In the genomic region with DNA sequence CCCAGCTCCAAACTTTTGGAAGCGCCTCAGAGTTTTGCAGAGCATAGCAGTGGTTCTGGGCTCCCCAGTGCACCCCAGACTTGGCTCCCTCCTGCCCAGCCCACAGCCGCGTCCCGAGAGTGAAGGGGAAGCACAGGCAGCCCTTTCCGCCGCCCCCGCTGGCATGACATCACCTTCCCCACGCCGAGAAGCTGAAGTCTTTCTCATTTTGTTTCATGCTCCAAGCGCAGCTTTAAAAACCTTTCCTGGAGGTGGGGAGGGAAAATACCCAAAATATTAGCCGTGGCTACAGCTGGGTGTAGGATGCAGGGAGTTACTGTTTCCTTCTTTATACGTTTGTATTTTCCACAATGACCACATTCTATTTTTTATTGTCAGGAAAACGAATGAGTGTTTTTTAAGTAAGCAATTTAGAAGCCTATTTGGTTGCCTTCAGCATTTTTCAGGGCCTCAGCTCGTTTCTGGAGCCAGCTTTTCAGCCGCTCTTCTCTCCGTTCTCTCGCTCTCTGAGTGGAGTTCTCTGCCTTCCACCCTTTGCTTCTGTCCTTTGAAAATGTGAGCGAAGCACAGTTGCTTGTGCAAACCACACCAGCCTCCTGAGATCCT, we compare ENCODE assay signal across 8 cellular contexts.
A peak's percentile ranks its signal among the peaks of the same experiment; 100 is the strongest.
DNase-seq lines count a peak whose midpoint lies in the region; ATAC-seq, FAIRE-seq and TF ChIP-seq lines count a peak whose summit lies in the region.

No MANE protein-coding gene starts in this region.

- H3K27me3 Mint-ChIP-seq in activated CD8-positive, alpha-beta T cell treated with anti-CD3 and anti-CD28 coated beads for 36 hours, result peaks cover 32% of the 10 kb centered on the region
- H3K27me3 Mint-ChIP-seq in type B pancreatic cell, result peaks cover 3% of the 10 kb centered on the region

- POLR2A ChIA-PET in HEK293 (lab: Yijun Ruan, JAX), result interaction anchor here (0.7 kb wide), 1 partner anchor 1006 kb away, joined by 5 read pairs; no protein-coding TSS in a partner anchor
- POLR2A ChIA-PET in activated CD8-positive, alpha-beta T cell treated with anti-CD3 and anti-CD28 coated beads for 36 hours (lab: Charles Lee), result interaction anchor here (0.6 to 1.2 kb wide), 3 partner anchors 11 to 21 kb away, joined by 3 to 4 read pairs (median 3); no protein-coding TSS in a partner anchor

- peaks cover 21% of the 10 kb centered on the region for H3K4me1 Mint-ChIP-seq in activated CD8-positive, alpha-beta T cell treated with anti-CD3 and anti-CD28 coated beads for 36 hours (ENCODE audit: low read depth)
- peaks cover 25% of the 10 kb centered on the region for H3K4me1 Mint-ChIP-seq in type B pancreatic cell (ENCODE audit: unreplicated experiment)

- no peaks in the 10 kb centered on the region for H3K27me3 ChIP-seq in pancreas

- H3K36me3 ChIP-seq in HEK293 (ENCODE audit: control insufficient read depth in 2 of 2, insufficient read depth in 1 of 2, low read length in 2 of 2) (no peaks in the 10 kb centered on the region), pancreas (no peaks in the 10 kb centered on the region)

- ATAC-seq in activated CD8-positive, alpha-beta T cell treated with anti-CD3 and anti-CD28 coated beads for 36 hours, result peak; percentile 91
- peak in 2 of 4 donors; percentile 34 to 49 for ATAC-seq in pancreas

- H3K9me3 Mint-ChIP-seq in activated CD8-positive, alpha-beta T cell treated with anti-CD3 and anti-CD28 coated beads for 36 hours, result no peaks in the 10 kb centered on the region
- peaks cover 9% of the 10 kb centered on the region for H3K9me3 Mint-ChIP-seq in type B pancreatic cell

- no peak for TF ChIP-seq CTCF in HEK293 (tag by site-specific recombination; IDR thresholded peaks at IDR 0.05)
- TF ChIP-seq CTCF in activated CD8-positive, alpha-beta T cell treated with anti-CD3 and anti-CD28 coated beads for 36 hours (IDR thresholded peaks at IDR 0.05), result no peak
- no peak for TF ChIP-seq CTCF in fibroblast of pulmonary artery (IDR thresholded peaks at IDR 0.05; ENCODE audit: low read length, missing control alignments)
- no peak for TF ChIP-seq CTCF in pancreas (IDR thresholded peaks at IDR 0.05)
- TF ChIP-seq CTCF in type B pancreatic cell (conservative IDR thresholded peaks at IDR 0.05), result no peak

- H3K27ac ChIP-seq in HEK293 (ENCODE audit: extremely low read depth, low read depth, low read length) (no peak overlapping the region), pancreas (peak overlapping the region in 3 of 4 donors; percentile 2 to 47 (median 31))

- no peaks in the 10 kb centered on the region for H3K9me3 ChIP-seq in HEK293 (ENCODE audit: control insufficient read depth, insufficient read depth, low read depth, low read length)
- H3K9me3 ChIP-seq in pancreas, result no peaks in the 10 kb centered on the region

- CTCF ChIA-PET in HEK293 (lab: Yijun Ruan, JAX), result interaction anchor here (0.6 to 1.4 kb wide), 2 partner anchors 241 to 391 kb away, joined by 3 to 5 read pairs; no protein-coding TSS in a partner anchor
- CTCF ChIA-PET in activated CD8-positive, alpha-beta T cell treated with anti-CD3 and anti-CD28 coated beads for 36 hours (lab: Charles Lee), result interaction anchor here (0.9 to 6.1 kb wide), 6 partner anchors 11 to 390 kb away, joined by 3 to 49 read pairs (median 6); partner anchors contain the start of gene RRBP1

- H3K4me3 ChIP-seq in HEK293 (ENCODE audit: low read depth, low read length), result no peak overlapping the region
- peak overlapping the region; percentile 43 for H3K4me3 ChIP-seq in fibroblast of pulmonary artery (replicated peaks; ENCODE audit: low read depth, low read length)
- no peak overlapping the region for H3K4me3 ChIP-seq in pancreas

- intact Hi-C loops in activated CD8-positive, alpha-beta T cell treated with anti-CD3 and anti-CD28 coated beads for 36 hours (cut with micrococcal nuclease), result loop anchor here (5.0 to 10.0 kb wide), 3 partner anchors 213 to 388 kb away; partner anchors contain the start of genes BFSP1 and RRBP1
- intact Hi-C loops in pancreas (cut with DNase I), result no loop called here

- DNase-seq in AG20443 (ENCODE audit: low spot score), result peak; percentile 73
- peak; percentile 93 for DNase-seq in activated CD8-positive, alpha-beta T cell treated with anti-CD3 and anti-CD28 coated beads for 36 hours
- DNase-seq in fibroblast of pulmonary artery (ENCODE audit: low read depth), result peak; percentile 61
- no peak for DNase-seq in pancreas
- DNase-seq in type B pancreatic cell (ENCODE audit: extremely low spot score, unreplicated experiment), result no peak
- no peak for DNase-seq in cerebellar nuclear complex (lab: John Stamatoyannopoulos, UW)
- no peak for DNase-seq in cerebellar cortex (ENCODE audit: low spot score)

- peak overlapping the region; percentile 67 for H3K27ac Mint-ChIP-seq in activated CD8-positive, alpha-beta T cell treated with anti-CD3 and anti-CD28 coated beads for 36 hours
- H3K27ac Mint-ChIP-seq in type B pancreatic cell, result peak overlapping the region; percentile 12

- no peak for FAIRE-seq in pancreas (lab: Jason Lieb, UNC)

- H3K4me3 Mint-ChIP-seq in activated CD8-positive, alpha-beta T cell treated with anti-CD3 and anti-CD28 coated beads for 36 hours, result peak overlapping the region; percentile 54
- peak overlapping the region; percentile 46 for H3K4me3 Mint-ChIP-seq in type B pancreatic cell

- no peaks in the 10 kb centered on the region for H3K4me1 ChIP-seq in HEK293 (ENCODE audit: control insufficient read depth, insufficient read depth, low read length)
- peaks cover 0 to 12% (median 7%) of the 10 kb centered on the region in 3 donors for H3K4me1 ChIP-seq in pancreas

- WGBS in pancreas, 2 donors, result 70 to 73% methylated on average over 18 of the region's 18 CpGs

- H3K36me3 Mint-ChIP-seq in activated CD8-positive, alpha-beta T cell treated with anti-CD3 and anti-CD28 coated beads for 36 hours (ENCODE audit: low read depth), result no peaks in the 10 kb centered on the region
- no peaks in the 10 kb centered on the region for H3K36me3 Mint-ChIP-seq in type B pancreatic cell

TF ChIP-seq in HEK293, 187 proteins besides CTCF, POLR2A, EP300 and RAD21:
- TF ChIP-seq ZNF114 (tag by site-specific recombination; IDR thresholded peaks at IDR 0.05), result no peak
- TF ChIP-seq ZFHX2 (tag by site-specific recombination; conservative IDR thresholded peaks at IDR 0.05), result peak; percentile 18; the same call in 1 of the 2 replicates
TF ChIP-seq in HEK293: peak in this region for 1.

Comparison
In these comparisons a context has a peak if more than half of its experiments do, and no peak if none do; other contexts are left out.
1. DNase-seq: peak in AG20443 (single experiment), activated CD8-positive, alpha-beta T cell treated with anti-CD3 and anti-CD28 coated beads for 36 hours (single experiment) and fibroblast of pulmonary artery (single experiment); none in pancreas (0 of 6), type B pancreatic cell (single experiment), cerebellar nuclear complex (0 of 2) and cerebellar cortex (single experiment).